9 cellular contexts compared by ENCODE assay signal in the genomic region with DNA sequence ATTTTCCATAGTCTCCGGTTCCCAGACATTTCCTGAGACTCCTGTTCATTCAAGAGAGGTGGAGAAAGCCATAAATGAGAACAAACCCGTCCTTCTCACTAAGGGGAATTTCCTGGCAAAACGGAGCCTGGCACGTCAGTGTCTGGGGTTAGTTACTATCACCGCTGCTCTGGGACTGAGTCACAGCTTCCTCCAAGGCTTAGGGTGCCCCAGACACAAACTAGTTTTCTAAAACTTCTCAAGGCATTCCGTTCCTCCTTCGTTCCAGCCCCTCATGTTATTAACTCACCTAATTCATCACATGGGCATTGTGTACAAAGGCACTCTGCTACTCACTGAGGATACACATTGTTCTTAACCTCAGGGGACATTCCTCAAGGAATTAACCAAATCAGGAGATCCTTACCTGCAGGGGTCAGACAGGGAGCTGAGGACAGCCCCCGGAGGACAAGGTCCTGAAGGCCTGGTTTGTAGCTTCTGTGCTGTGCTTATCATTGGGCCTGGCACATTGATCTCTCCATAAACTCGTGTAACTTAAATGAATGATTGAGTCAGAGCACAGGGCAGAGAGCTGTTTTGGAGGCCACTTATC.
DNase-seq lines count a peak whose midpoint lies in the region; ATAC-seq and TF ChIP-seq lines count a peak whose summit lies in the region.
"Had no signal": no experiment of that assay in that cellular context is flagged by ENCODE, and none has a peak within 500 bp of the region (broad histone marks: within the 10 kb centered on the region; RNA-seq: fewer than 3 reads in every experiment).

No MANE protein-coding gene starts in this region.

- H3K9me3 ChIP-seq in CD8-positive, alpha-beta memory T cell (ENCODE audit: low read length): no peaks in the 10 kb centered on the region

- H3K27ac ChIP-seq in CD8-positive, alpha-beta memory T cell (ENCODE audit: low read depth, low read length): peak overlapping the region; percentile 53
- H3K27ac ChIP-seq: HL-60 had no signal

- in situ Hi-C loops in GM13977 (cut with MboI; ENCODE audit: low pct_unique_long_range_greater_than_20kb, low sequenced_read_pairs, unreplicated experiment): no loop called here

- H3K27me3 Mint-ChIP-seq in CD8-positive, alpha-beta memory T cell: no peaks in the 10 kb centered on the region

- H3K4me3 ChIP-seq in CD8-positive, alpha-beta memory T cell (ENCODE audit: low read length): no peak overlapping the region

- POLR2A ChIA-PET in CD8-positive, alpha-beta memory T cell (lab: Charles Lee): interaction anchor here (0.7 to 3.0 kb wide), 4 partner anchors 12 to 104 kb away, joined by 3 to 20 read pairs (median 3); a partner anchor contains a TSS

- H3K27me3 ChIP-seq in CD8-positive, alpha-beta memory T cell (ENCODE audit: insufficient read depth, low read length, poor library complexity, severe bottlenecking): no peaks in the 10 kb centered on the region

- H3K9me3 Mint-ChIP-seq in CD8-positive, alpha-beta memory T cell: no peaks in the 10 kb centered on the region
- no peaks in the 10 kb centered on the region for H3K9me3 Mint-ChIP-seq in activated naive CD4-positive, alpha-beta T cell treated with anti-CD3 and anti-CD28 coated beads, Interleukin-2, amount 50 U/mL, for 72 hours

- no peak for TF ChIP-seq CTCF in GM13977 (IDR thresholded peaks at IDR 0.05; ENCODE audit: extremely low read depth, insufficient read depth, missing control alignments)

- ATAC-seq in GM21619 (IDR thresholded peaks at IDR 0.05; ENCODE audit: unreplicated experiment): peak; percentile 74
- ATAC-seq in activated naive CD4-positive, alpha-beta T cell treated with anti-CD3 and anti-CD28 coated beads, Interleukin-2, amount 50 U/mL, for 72 hours: peak; percentile 82 to 87
- no peak for ATAC-seq in HG03139 (IDR thresholded peaks at IDR 0.05; ENCODE audit: unreplicated experiment)

- CTCF ChIA-PET in CD8-positive, alpha-beta memory T cell (lab: Charles Lee): interaction anchor here (0.9 to 2.2 kb wide), 2 partner anchors 33 to 106 kb away, joined by 3 to 6 read pairs; no protein-coding TSS in a partner anchor

- peak overlapping the region; percentile 35 to 83 (median 77) for H3K4me3 Mint-ChIP-seq in CD8-positive, alpha-beta memory T cell

- H3K4me1 Mint-ChIP-seq in CD8-positive, alpha-beta memory T cell: peaks cover 36 to 58% (median 48%) of the 10 kb centered on the region in 3 donors

- DNase-seq in CD8-positive, alpha-beta memory T cell: peak in 4 of 5 donors; percentile 68 to 87 (median 72)
- DNase-seq in MV-4-11 (lab: John Stamatoyannopoulos, UW): peak; percentile 31
- no peak for DNase-seq in activated naive CD4-positive, alpha-beta T cell treated with anti-CD3 and anti-CD28 coated beads, Interleukin-2, amount 50 U/mL, for 72 hours (ENCODE audit: low spot score in 2 of 2)
- DNase-seq in islet precursor cell: peak; percentile 97
- peak; percentile 72 for DNase-seq in stimulated activated CD4-positive, alpha-beta T cell treated with anti-CD3 and anti-CD28 coated beads, Interleukin-4, amount 100 ng/mL, for 24 hours
- DNase-seq in GM13977 (ENCODE audit: low spot score): no peak

- peaks cover 33% of the 10 kb centered on the region for H3K4me1 ChIP-seq in CD8-positive, alpha-beta memory T cell (ENCODE audit: insufficient read depth, low read length)

- no peaks in the 10 kb centered on the region for H3K36me3 ChIP-seq in CD8-positive, alpha-beta memory T cell (ENCODE audit: insufficient read depth, low read length)

- H3K27ac Mint-ChIP-seq in CD8-positive, alpha-beta memory T cell: peak overlapping the region; percentile 89 to 99 (median 98)
- H3K27ac Mint-ChIP-seq in activated naive CD4-positive, alpha-beta T cell treated with anti-CD3 and anti-CD28 coated beads, Interleukin-2, amount 50 U/mL, for 72 hours: peak overlapping the region; percentile 84 to 85

- H3K36me3 Mint-ChIP-seq in CD8-positive, alpha-beta memory T cell: peaks cover 0 to 4% (median 4%) of the 10 kb centered on the region in 3 donors
- H3K36me3 Mint-ChIP-seq in activated naive CD4-positive, alpha-beta T cell treated with anti-CD3 and anti-CD28 coated beads, Interleukin-2, amount 50 U/mL, for 72 hours: no peaks in the 10 kb centered on the region

Comparison
In these comparisons a context has a peak if more than half of its experiments do, and no peak if none do; other contexts are left out.
1. DNase-seq: peak in CD8-positive, alpha-beta memory T cell (4 of 5), MV-4-11 (single experiment), islet precursor cell (single experiment) and stimulated activated CD4-positive, alpha-beta T cell treated with anti-CD3 and anti-CD28 coated beads, Interleukin-4, amount 100 ng/mL, for 24 hours (single experiment); none in activated naive CD4-positive, alpha-beta T cell treated with anti-CD3 and anti-CD28 coated beads, Interleukin-2, amount 50 U/mL, for 72 hours (0 of 2) and GM13977 (single experiment).